Comparison of ENCODE assay signal across 8 cellular contexts in the genomic region with DNA sequence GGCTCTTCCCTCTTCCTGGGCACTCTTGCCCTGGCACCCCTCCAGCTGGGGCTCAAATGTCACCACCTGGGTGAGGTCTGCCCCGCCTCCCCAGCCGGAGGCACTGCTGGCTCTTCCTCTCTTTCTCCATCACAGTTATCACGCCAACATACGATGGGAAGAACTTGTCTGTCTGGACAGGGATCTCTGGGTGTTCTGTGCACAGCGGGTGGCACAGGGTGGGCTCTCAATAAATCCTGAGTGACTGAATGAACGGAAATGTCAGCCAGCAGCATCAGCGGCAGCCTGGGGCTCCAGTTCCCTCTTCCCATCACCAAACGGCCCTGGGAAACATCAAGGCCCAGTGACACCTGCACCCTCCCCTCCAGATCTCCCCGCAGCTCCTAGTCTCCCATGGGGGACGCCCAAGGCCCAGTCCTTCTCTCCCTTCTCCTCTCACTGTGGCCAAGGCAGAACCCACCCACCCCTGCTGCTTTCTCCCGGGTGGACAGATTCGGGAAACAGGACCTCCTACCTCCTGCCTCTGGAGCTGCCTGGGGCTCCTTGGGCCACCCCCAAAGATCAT. TPM values are rescaled to one million over a fixed set of nuclear protein-coding genes. Genes with fewer than 3 reads are reported as not detected.
A peak's percentile ranks its signal among the peaks of the same experiment; 100 is the strongest.
DNase-seq lines count a peak whose midpoint lies in the region; ATAC-seq, FAIRE-seq and TF ChIP-seq lines count a peak whose summit lies in the region.

No MANE protein-coding gene starts in this region.

- H3K4me1 ChIP-seq in kidney (ENCODE audit: control insufficient read depth in 1 of 2, insufficient read depth in 1 of 2, low read depth in 1 of 2, low read length in 2 of 2): peaks cover 54 to 69% of the 10 kb centered on the region in 2 donors

- no peaks in the 10 kb centered on the region for H3K27me3 Mint-ChIP-seq in activated T-cell treated with anti-CD3 and anti-CD28 coated beads, Interleukin-2, amount 50 U/mL, for 24 hours
- H3K27me3 Mint-ChIP-seq in activated CD8-positive, alpha-beta T cell treated with anti-CD3 and anti-CD28 coated beads, Interleukin-2, amount 10 ng/mL, durations not matched to agents 7 days and 5 days (ENCODE audit: low read depth): no peaks in the 10 kb centered on the region

- POLR2A ChIA-PET in activated CD8-positive, alpha-beta T cell treated with anti-CD3 and anti-CD28 coated beads, Interleukin-2, amount 10 ng/mL, durations not matched to agents 7 days and 5 days (lab: Charles Lee): interaction anchor here (0.7 to 15.4 kb wide), 5 partner anchors 38 to 123 kb away, joined by 4 to 253 read pairs (median 52); partner anchors contain the start of genes MALAT1 and NEAT1

- peak overlapping the region; percentile 94 to 100 for H3K27ac ChIP-seq in kidney (ENCODE audit: low read depth in 2 of 2, low read length in 2 of 2)
- peak overlapping the region; percentile 100 for H3K27ac ChIP-seq in temporal lobe (ENCODE audit: low read depth, low read length)

- intact Hi-C loops in kidney (cut with DNase I): no loop called here

- no peaks in the 10 kb centered on the region for H3K9me3 Mint-ChIP-seq in activated T-cell treated with anti-CD3 and anti-CD28 coated beads, Interleukin-2, amount 50 U/mL, for 24 hours
- H3K9me3 Mint-ChIP-seq in activated CD8-positive, alpha-beta T cell treated with anti-CD3 and anti-CD28 coated beads, Interleukin-2, amount 10 ng/mL, durations not matched to agents 7 days and 5 days (ENCODE audit: insufficient read depth): no peaks in the 10 kb centered on the region

- H3K36me3 ChIP-seq in kidney (ENCODE audit: control insufficient read depth in 1 of 2, insufficient read depth in 2 of 2, low read length in 2 of 2): no peaks in the 10 kb centered on the region

- peak overlapping the region; percentile 1 to 62 for H3K4me3 ChIP-seq in kidney (ENCODE audit: low read length in 2 of 2)

- no peak for DNase-seq in activated T-cell treated with anti-CD3 and anti-CD28 coated beads, Interleukin-2, amount 50 U/mL, for 24 hours
- no peak for DNase-seq in activated T-cell treated with anti-CD3 and anti-CD28 coated beads, Interleukin-2, amount 50 U/mL, for 1 hour
- DNase-seq in activated CD8-positive, alpha-beta T cell treated with anti-CD3 and anti-CD28 coated beads, Interleukin-2, amount 10 ng/mL, durations not matched to agents 7 days and 5 days: peak; percentile 30
- DNase-seq in kidney (peak; percentile 76), NCI-H2171 (lab: John Stamatoyannopoulos, UW) (no peak)
- DNase-seq in activated effector memory CD4-positive, alpha-beta T cell treated with anti-CD3 and anti-CD28 coated beads, Interleukin-2, amount 50 U/mL, for 16 hours: no peak

- peak overlapping the region; percentile 98 for H3K27ac Mint-ChIP-seq in activated T-cell treated with anti-CD3 and anti-CD28 coated beads, Interleukin-2, amount 50 U/mL, for 24 hours
- peak overlapping the region; percentile 99 for H3K27ac Mint-ChIP-seq in activated CD8-positive, alpha-beta T cell treated with anti-CD3 and anti-CD28 coated beads, Interleukin-2, amount 10 ng/mL, durations not matched to agents 7 days and 5 days

- H3K4me3 Mint-ChIP-seq in activated T-cell treated with anti-CD3 and anti-CD28 coated beads, Interleukin-2, amount 50 U/mL, for 24 hours: peak overlapping the region; percentile 78
- H3K4me3 Mint-ChIP-seq in activated CD8-positive, alpha-beta T cell treated with anti-CD3 and anti-CD28 coated beads, Interleukin-2, amount 10 ng/mL, durations not matched to agents 7 days and 5 days: peak overlapping the region; percentile 83

- H3K9ac ChIP-seq in kidney (ENCODE audit: low read length in 2 of 2): peak overlapping the region; percentile 8 to 86

- no peaks in the 10 kb centered on the region for H3K9me3 ChIP-seq in kidney (ENCODE audit: control insufficient read depth in 1 of 2, low read length in 2 of 2)

- CTCF ChIA-PET in activated CD8-positive, alpha-beta T cell treated with anti-CD3 and anti-CD28 coated beads, Interleukin-2, amount 10 ng/mL, durations not matched to agents 7 days and 5 days (lab: Charles Lee): interaction anchor here (1.2 to 2.8 kb wide), 6 partner anchors 34 to 127 kb away, joined by 3 to 17 read pairs (median 4); no protein-coding TSS in a partner anchor

- peaks cover 61% of the 10 kb centered on the region for H3K4me1 Mint-ChIP-seq in activated T-cell treated with anti-CD3 and anti-CD28 coated beads, Interleukin-2, amount 50 U/mL, for 24 hours (ENCODE audit: low read depth)
- H3K4me1 Mint-ChIP-seq in activated CD8-positive, alpha-beta T cell treated with anti-CD3 and anti-CD28 coated beads, Interleukin-2, amount 10 ng/mL, durations not matched to agents 7 days and 5 days (ENCODE audit: low read depth): peaks cover 48% of the 10 kb centered on the region

- FAIRE-seq in kidney (lab: Jason Lieb, UNC): no peak

- no peak for TF ChIP-seq CTCF in kidney (IDR thresholded peaks at IDR 0.05; ENCODE audit: borderline replicate concordance, extremely low read depth, insufficient read depth)

- peaks cover 10% of the 10 kb centered on the region for H3K36me3 Mint-ChIP-seq in activated T-cell treated with anti-CD3 and anti-CD28 coated beads, Interleukin-2, amount 50 U/mL, for 24 hours (ENCODE audit: low read depth)
- peaks cover 3% of the 10 kb centered on the region for H3K36me3 Mint-ChIP-seq in activated CD8-positive, alpha-beta T cell treated with anti-CD3 and anti-CD28 coated beads, Interleukin-2, amount 10 ng/mL, durations not matched to agents 7 days and 5 days (ENCODE audit: low read depth)

- no peak for ATAC-seq in activated CD8-positive, alpha-beta T cell treated with anti-CD3 and anti-CD28 coated beads, Interleukin-2, amount 10 ng/mL, durations not matched to agents 7 days and 5 days
- no peak for ATAC-seq in GM19395 (IDR thresholded peaks at IDR 0.05; ENCODE audit: unreplicated experiment)

RNA-seq across cellular contexts. Expression of gene SLC25A45, which starts 0.4 kb away (rescaled TPM):
- total RNA-seq in activated CD8-positive, alpha-beta T cell treated with anti-CD3 and anti-CD28 coated beads, Interleukin-2, amount 10 ng/mL, durations not matched to agents 7 days and 5 days: 10 to 100 TPM; 24.5 to 28.2 TPM
- total RNA-seq in kidney (14.7 TPM), temporal lobe (0.74 TPM)
- 4.1 TPM for polyA plus RNA-seq in kidney (ENCODE audit: insufficient read depth, low read depth, low replicate concordance)

RNA-seq across cellular contexts. Expression of gene FRMD8, which starts 3.6 kb away (rescaled TPM):
- total RNA-seq in activated CD8-positive, alpha-beta T cell treated with anti-CD3 and anti-CD28 coated beads, Interleukin-2, amount 10 ng/mL, durations not matched to agents 7 days and 5 days: 10 to 100 TPM; 51.0 to 54.7 TPM
- total RNA-seq in kidney (41.3 TPM), temporal lobe (6.9 TPM)
- 9.4 TPM for polyA plus RNA-seq in kidney (ENCODE audit: insufficient read depth, low read depth, low replicate concordance)

RNA-seq across cellular contexts. Expression of gene TIGD3, which starts 28.3 kb away (rescaled TPM):
- total RNA-seq in activated CD8-positive, alpha-beta T cell treated with anti-CD3 and anti-CD28 coated beads, Interleukin-2, amount 10 ng/mL, durations not matched to agents 7 days and 5 days: 1 to 10 TPM; 1.1 to 1.4 TPM
- 0.19 TPM for total RNA-seq in kidney
- polyA plus RNA-seq in kidney (ENCODE audit: insufficient read depth, low read depth, low replicate concordance): 0.95 TPM
- 3.0 TPM for total RNA-seq in temporal lobe

RNA-seq across cellular contexts. Expression of gene NEAT1, which starts 39.7 kb away (rescaled TPM):
- 100 to 1,000 TPM; 212 to 254 TPM for total RNA-seq in activated CD8-positive, alpha-beta T cell treated with anti-CD3 and anti-CD28 coated beads, Interleukin-2, amount 10 ng/mL, durations not matched to agents 7 days and 5 days
- total RNA-seq in kidney (1,006 TPM), temporal lobe (8.4 TPM)
- polyA plus RNA-seq in kidney (ENCODE audit: insufficient read depth, low read depth, low replicate concordance): 595 TPM

RNA-seq across cellular contexts. Expression of gene DPF2, which starts 49.2 kb away (rescaled TPM):
- 10 to 100 TPM; 56.3 to 56.9 TPM for total RNA-seq in activated CD8-positive, alpha-beta T cell treated with anti-CD3 and anti-CD28 coated beads, Interleukin-2, amount 10 ng/mL, durations not matched to agents 7 days and 5 days
- total RNA-seq in kidney (58.5 TPM), temporal lobe (25.3 TPM)
- polyA plus RNA-seq in kidney (ENCODE audit: insufficient read depth, low read depth, low replicate concordance): 25.9 TPM

Comparison
In these comparisons a context has a peak if more than half of its experiments do, and no peak if none do; other contexts are left out.
1. DNase-seq: peak in activated CD8-positive, alpha-beta T cell treated with anti-CD3 and anti-CD28 coated beads, Interleukin-2, amount 10 ng/mL, durations not matched to agents 7 days and 5 days (single experiment) and kidney (single experiment); none in activated T-cell treated with anti-CD3 and anti-CD28 coated beads, Interleukin-2, amount 50 U/mL, for 24 hours (single experiment), activated T-cell treated with anti-CD3 and anti-CD28 coated beads, Interleukin-2, amount 50 U/mL, for 1 hour (single experiment), NCI-H2171 (single experiment) and activated effector memory CD4-positive, alpha-beta T cell treated with anti-CD3 and anti-CD28 coated beads, Interleukin-2, amount 50 U/mL, for 16 hours (single experiment).